In the genomic region with DNA sequence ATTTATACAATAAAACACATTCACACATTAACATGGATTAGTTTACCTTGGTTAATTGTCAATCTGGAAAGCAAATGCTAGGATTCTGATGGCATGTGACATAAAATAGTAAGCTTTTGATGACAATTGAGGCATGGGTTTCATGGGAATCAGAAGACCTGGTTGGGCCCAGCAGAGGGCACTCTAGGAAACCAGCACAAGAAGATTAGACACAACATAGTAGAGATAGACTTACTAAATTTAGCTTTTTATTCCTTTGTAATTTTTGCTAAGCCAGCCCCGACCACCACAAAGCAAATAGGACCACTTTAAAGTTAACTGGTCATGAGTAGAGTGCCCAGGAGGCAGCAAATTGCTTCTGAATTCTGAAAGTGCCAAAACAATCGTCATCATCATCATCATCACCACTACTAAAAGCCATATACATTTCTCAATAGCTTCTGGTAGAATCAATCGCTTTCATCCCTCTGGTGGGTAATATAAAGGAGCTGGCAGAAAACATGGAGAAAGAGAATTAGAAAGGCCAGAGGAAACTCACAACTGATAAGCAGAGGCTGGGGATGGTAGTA, we compare ENCODE assay signal across 8 cellular contexts.
DNase-seq lines count a peak whose midpoint lies in the region; ATAC-seq and TF ChIP-seq lines count a peak whose summit lies in the region.

No MANE protein-coding gene starts in this region.

- H4K91ac ChIP-seq in H9 (ENCODE audit: insufficient read length, low read depth, low read length), result no peak overlapping the region

- no peak overlapping the region for H3K4me3 Mint-ChIP-seq in H9
- no peak overlapping the region for H3K4me3 Mint-ChIP-seq in activated CD8-positive, alpha-beta T cell treated with anti-CD3 and anti-CD28 coated beads, Interleukin-2, amount 10 ng/mL, durations not matched to agents 7 days and 5 days

- POLR2A ChIA-PET in activated CD8-positive, alpha-beta T cell treated with anti-CD3 and anti-CD28 coated beads, Interleukin-2, amount 10 ng/mL, durations not matched to agents 7 days and 5 days (lab: Charles Lee), result interaction anchor here (0.6 to 2.7 kb wide), 3 partner anchors 140 to 164 kb away, joined by 3 to 20 read pairs (median 3); partner anchors contain the start of gene ARRDC3

- intact Hi-C loops in spleen (cut with DNase I; ENCODE audit: low total_unique reads), result no loop called here

- no peaks in the 10 kb centered on the region; the same call in 1 of the 2 replicates for H3K27me3 Mint-ChIP-seq in H9 (ENCODE audit: low read depth)
- H3K27me3 Mint-ChIP-seq in activated CD8-positive, alpha-beta T cell treated with anti-CD3 and anti-CD28 coated beads, Interleukin-2, amount 10 ng/mL, durations not matched to agents 7 days and 5 days (ENCODE audit: low read depth), result peaks cover 1% of the 10 kb centered on the region

- H3K4ac ChIP-seq in H9 (ENCODE audit: low read depth, low read length), result no peak overlapping the region

- no peak overlapping the region for H3K56ac ChIP-seq in H9 (ENCODE audit: insufficient read length, low read depth, low read length)

- H3K36me3 Mint-ChIP-seq in H9 (ENCODE audit: insufficient read depth in 1 of 3, low read depth in 3 of 3), result no peaks in the 10 kb centered on the region
- no peaks in the 10 kb centered on the region for H3K36me3 Mint-ChIP-seq in activated CD8-positive, alpha-beta T cell treated with anti-CD3 and anti-CD28 coated beads, Interleukin-2, amount 10 ng/mL, durations not matched to agents 7 days and 5 days (ENCODE audit: low read depth)

- no peak overlapping the region for H2BK5ac ChIP-seq in H9 (ENCODE audit: insufficient read length, low read length)

- no peaks in the 10 kb centered on the region for H3K27me3 ChIP-seq in BE2C
- H3K27me3 ChIP-seq in H9 (ENCODE audit: insufficient read depth, low read length), result no peaks in the 10 kb centered on the region
- no peaks in the 10 kb centered on the region for H3K27me3 ChIP-seq in spleen (replicated peaks in 1 of 7)

- H3K27ac Mint-ChIP-seq in H9, result peak overlapping the region in 1 of 3 experiments; percentile 14; a peak in 1 of 7 replicates
- H3K27ac Mint-ChIP-seq in activated CD8-positive, alpha-beta T cell treated with anti-CD3 and anti-CD28 coated beads, Interleukin-2, amount 10 ng/mL, durations not matched to agents 7 days and 5 days, result no peak overlapping the region

- H2AFZ ChIP-seq in H9 (ENCODE audit: low read length), result no peak overlapping the region

- H3K79me2 ChIP-seq in H9 (ENCODE audit: insufficient read depth, low read length), result no peaks in the 10 kb centered on the region; the same call in 1 of the 2 replicates

- ATAC-seq in activated CD8-positive, alpha-beta T cell treated with anti-CD3 and anti-CD28 coated beads, Interleukin-2, amount 10 ng/mL, durations not matched to agents 7 days and 5 days, result no peak
- no peak for ATAC-seq in GM21737 (IDR thresholded peaks at IDR 0.05; ENCODE audit: unreplicated experiment)

- H3K9me3 ChIP-seq in BE2C (no peaks in the 10 kb centered on the region), H9 (ENCODE audit: control insufficient read depth, low read depth, low read length) (no peaks in the 10 kb centered on the region), spleen (no peaks in the 10 kb centered on the region)

- no peak overlapping the region for H3K9ac ChIP-seq in H9 (ENCODE audit: extremely low read depth, insufficient read length, low read length)

- TF ChIP-seq CTCF in BE2C (IDR thresholded peaks at IDR 0.05; ENCODE audit: low read depth, low read length) (peak; percentile 70), H9 (conservative IDR thresholded peaks at IDR 0.05) (peak; percentile 65), spleen (IDR thresholded peaks at IDR 0.05 in 8 of 11, conservative IDR thresholded peaks at IDR 0.05 in 3 of 11) (peak in 6 of 11 experiments; percentile 14 to 49 (median 40))

- no peak overlapping the region for H2BK12ac ChIP-seq in H9 (ENCODE audit: insufficient read length, low read depth, low read length)

- TF ChIP-seq POLR2A in spleen (IDR thresholded peaks at IDR 0.05), result no peak

- no peak overlapping the region for H3K14ac ChIP-seq in H9 (ENCODE audit: insufficient read depth, low read length)

- H3K27ac ChIP-seq in H9 (ENCODE audit: insufficient read length, low read depth, low read length) (no peak overlapping the region), spleen (peak overlapping the region in 5 of 8 donors; percentile 22 to 83 (median 74))

- H4K5ac ChIP-seq in H9 (ENCODE audit: insufficient read length, low read depth, low read length), result no peak overlapping the region

- no peaks in the 10 kb centered on the region for H3K79me1 ChIP-seq in H9 (ENCODE audit: insufficient read depth, low read depth, low read length, poor library complexity, severe bottlenecking)

- WGBS in H9 (ENCODE audit: extremely low coverage, insufficient read length, low lambda C conversion rate), result no CpG with 5 or more reads among the region's 3 CpGs
- WGBS in spleen, 5 donors, result 77 to 87% (median 85%) methylated on average over 3 of the region's 3 CpGs

- H3T11ph ChIP-seq in H9 (ENCODE audit: low read length), result no peak overlapping the region

- no peak overlapping the region for H4K8ac ChIP-seq in H9 (replicated peaks; ENCODE audit: insufficient read length, low read depth, low read length)

- H3K36me3 ChIP-seq in BE2C (no peaks in the 10 kb centered on the region), spleen (no peaks in the 10 kb centered on the region)

- CTCF ChIA-PET in activated CD8-positive, alpha-beta T cell treated with anti-CD3 and anti-CD28 coated beads, Interleukin-2, amount 10 ng/mL, durations not matched to agents 7 days and 5 days (lab: Charles Lee), result interaction anchor here (0.7 to 11.4 kb wide), 27 partner anchors 8 to 355 kb away, joined by 3 to 230 read pairs (median 5); partner anchors contain the start of gene ARRDC3

- H3K18ac ChIP-seq in H9 (ENCODE audit: insufficient read length, low read depth, low read length), result no peak overlapping the region

- H2BK20ac ChIP-seq in H9 (ENCODE audit: low read depth, low read length, poor library complexity, severe bottlenecking), result no peak overlapping the region

- H3K4me1 ChIP-seq in BE2C (no peaks in the 10 kb centered on the region; the same call in 1 of the 2 replicates), H9 (ENCODE audit: insufficient read depth, low read length) (no peaks in the 10 kb centered on the region), spleen (peaks cover 0 to 14% (median 0%) of the 10 kb centered on the region in 6 donors)

- H4K20me1 ChIP-seq in H9 (ENCODE audit: control insufficient read depth, insufficient read depth, insufficient read length), result no peaks in the 10 kb centered on the region

- DNase-seq in BE2C, result peak; percentile 35
- DNase-seq in H9, result no peak
- peak; percentile 39 for DNase-seq in activated CD8-positive, alpha-beta T cell treated with anti-CD3 and anti-CD28 coated beads, Interleukin-2, amount 10 ng/mL, durations not matched to agents 7 days and 5 days
- peak; percentile 29 for DNase-seq in glomerular endothelial cell (ENCODE audit: extremely low read depth, low read depth, low spot score)
- DNase-seq in spleen, result no peak
- no peak for DNase-seq in NCI-H2029 treated with DMSO at 0.1 percent for 48 hours (lab: John Stamatoyannopoulos, UW)
- no peak for DNase-seq in NCI-H2081 (lab: John Stamatoyannopoulos, UW)

- no peaks in the 10 kb centered on the region for H3K23me2 ChIP-seq in H9 (ENCODE audit: insufficient read length, low read depth, low read length, poor library complexity, severe bottlenecking)

- H2AK5ac ChIP-seq in H9 (ENCODE audit: insufficient read length, low read length), result no peak overlapping the region

- no peak overlapping the region for H3K23ac ChIP-seq in H9 (ENCODE audit: insufficient read length, low read depth, low read length)

- H3K4me2 ChIP-seq in H9 (ENCODE audit: insufficient read depth, insufficient read length, low read length), result no peak overlapping the region

- no peak overlapping the region for H2BK120ac ChIP-seq in H9 (ENCODE audit: low read depth, low read length, poor library complexity, severe bottlenecking)

- H3K9me3 Mint-ChIP-seq in H9, result no peaks in the 10 kb centered on the region
- H3K9me3 Mint-ChIP-seq in activated CD8-positive, alpha-beta T cell treated with anti-CD3 and anti-CD28 coated beads, Interleukin-2, amount 10 ng/mL, durations not matched to agents 7 days and 5 days (ENCODE audit: insufficient read depth), result no peaks in the 10 kb centered on the region

- H3K4me1 Mint-ChIP-seq in H9, result no peaks in the 10 kb centered on the region
- H3K4me1 Mint-ChIP-seq in activated CD8-positive, alpha-beta T cell treated with anti-CD3 and anti-CD28 coated beads, Interleukin-2, amount 10 ng/mL, durations not matched to agents 7 days and 5 days (ENCODE audit: low read depth), result peaks cover 3% of the 10 kb centered on the region

- H3K4me3 ChIP-seq in BE2C (ENCODE audit: low read depth, low read length), result no peak overlapping the region
- no peak overlapping the region for H3K4me3 ChIP-seq in spleen

- no peak overlapping the region for H2BK15ac ChIP-seq in H9 (ENCODE audit: low read depth, low read length)

Comparison
In these comparisons a context has a peak if more than half of its experiments do, and no peak if none do; other contexts are left out.
1. DNase-seq: peak in BE2C (single experiment), activated CD8-positive, alpha-beta T cell treated with anti-CD3 and anti-CD28 coated beads, Interleukin-2, amount 10 ng/mL, durations not matched to agents 7 days and 5 days (single experiment) and glomerular endothelial cell (single experiment); none in H9 (single experiment), spleen (single experiment), NCI-H2029 treated with DMSO at 0.1 percent for 48 hours (single experiment) and NCI-H2081 (0 of 2).
2. Peak in every context shown above with its lines, with median percentiles within 50 percentile points of each other: CTCF ChIP-seq.